1 cellular context compared by ENCODE assay signal in genomic region chr4:143699331-143700059, GRCh38.
TF ChIP-seq lines count a peak whose summit lies in the region.

No MANE protein-coding gene starts in this region.

TF ChIP-seq in GM12878, 131 proteins besides CTCF, POLR2A, EP300 and RAD21 (continued from another document):
- no peak for TF ChIP-seq ELK1 (IDR thresholded peaks at IDR 0.05; ENCODE audit: low read depth, low read length)
